1 cellular context compared by ENCODE assay signal in genomic region chr16:64950731-64951130, GRCh38.
TF ChIP-seq lines count a peak whose summit lies in the region.

No MANE protein-coding gene starts in this region.

TF ChIP-seq in GM12878, 131 proteins besides CTCF, POLR2A, EP300 and RAD21 (continued from another document):
- TF ChIP-seq MLLT1 (IDR thresholded peaks at IDR 0.05): peak; percentile 55; the same call in 1 of the 2 replicates
- no peak for TF ChIP-seq STAT3 (IDR thresholded peaks at IDR 0.05; ENCODE audit: low read depth, low read length)
- no peak for TF ChIP-seq SREBF1 (IDR thresholded peaks at IDR 0.05; ENCODE audit: low read length)
- TF ChIP-seq BACH1 (IDR thresholded peaks at IDR 0.05; ENCODE audit: borderline replicate concordance): no peak
- TF ChIP-seq SMARCA5 (IDR thresholded peaks at IDR 0.05): no peak
- TF ChIP-seq POLR2AphosphoS2 (IDR thresholded peaks at IDR 0.05; ENCODE audit: low read depth, low read length): no peak
